ENCODE assay signal across 14 cellular contexts in genomic region chr20:47233333-47234188, GRCh38.
DNase-seq lines count a peak whose midpoint lies in the region; ATAC-seq, FAIRE-seq and TF ChIP-seq lines count a peak whose summit lies in the region.
"Had no signal": no experiment of that assay in that cellular context is flagged by ENCODE, and none has a peak within 500 bp of the region (broad histone marks: within the 10 kb centered on the region; RNA-seq: fewer than 3 reads in every experiment).

No MANE protein-coding gene starts in this region.

- H3K4me3 ChIP-seq in WERI-Rb-1 (ENCODE audit: low read depth, low read length) (no peak overlapping the region), fibroblast of pulmonary artery (replicated peaks; ENCODE audit: low read depth, low read length) (no peak overlapping the region)
- H3K4me3 ChIP-seq: left ventricle myocardium inferior had no signal

- H3K9me3 ChIP-seq in WERI-Rb-1 (ENCODE audit: severe bottlenecking): no peaks in the 10 kb centered on the region
- H3K9me3 ChIP-seq: left ventricle myocardium inferior had no signal

- ATAC-seq in sciatic nerve (peak; percentile 69), GM21529 (IDR thresholded peaks at IDR 0.05; ENCODE audit: unreplicated experiment) (no peak), HG03565 (IDR thresholded peaks at IDR 0.05; ENCODE audit: unreplicated experiment) (no peak)

- no peaks in the 10 kb centered on the region for H3K27me3 ChIP-seq in WERI-Rb-1 (ENCODE audit: insufficient read depth, low read depth, severe bottlenecking)

- H3K27ac ChIP-seq in WERI-Rb-1: peak overlapping the region; percentile 66
- H3K27ac ChIP-seq: left ventricle myocardium inferior had no signal

- FAIRE-seq in HTR-8/SVneo (lab: Jason Lieb, UNC): peak; percentile 9
- FAIRE-seq: RCC 7860 had no signal

- intact Hi-C loops in sciatic nerve (cut with DNase I): no loop called here

- H3K36me3 ChIP-seq in WERI-Rb-1: peaks cover 61% of the 10 kb centered on the region

- DNase-seq in HTR-8/SVneo (ENCODE audit: insufficient read length, low spot score) (no peak), WERI-Rb-1 (no peak), fibroblast of pulmonary artery (ENCODE audit: low read depth) (peak; percentile 26), sciatic nerve (ENCODE audit: low spot score) (no peak), NCI-H748 treated with DMSO at 0.1 percent for 48 hours (lab: John Stamatoyannopoulos, UW) (no peak)
- DNase-seq: activated CD4-positive, alpha-beta T cell treated with anti-CD3 and anti-CD28 coated beads for 1 hour; amygdala; left ventricle myocardium inferior; NCI-H187; substantia nigra; T-helper 1 cell had no signal

- TF ChIP-seq CTCF in WERI-Rb-1 (IDR thresholded peaks at IDR 0.05; ENCODE audit: low read depth, low read length) (no peak), fibroblast of pulmonary artery (IDR thresholded peaks at IDR 0.05; ENCODE audit: low read length, missing control alignments) (no peak)
